ENCODE assay signal across 13 cellular contexts in the genomic region with DNA sequence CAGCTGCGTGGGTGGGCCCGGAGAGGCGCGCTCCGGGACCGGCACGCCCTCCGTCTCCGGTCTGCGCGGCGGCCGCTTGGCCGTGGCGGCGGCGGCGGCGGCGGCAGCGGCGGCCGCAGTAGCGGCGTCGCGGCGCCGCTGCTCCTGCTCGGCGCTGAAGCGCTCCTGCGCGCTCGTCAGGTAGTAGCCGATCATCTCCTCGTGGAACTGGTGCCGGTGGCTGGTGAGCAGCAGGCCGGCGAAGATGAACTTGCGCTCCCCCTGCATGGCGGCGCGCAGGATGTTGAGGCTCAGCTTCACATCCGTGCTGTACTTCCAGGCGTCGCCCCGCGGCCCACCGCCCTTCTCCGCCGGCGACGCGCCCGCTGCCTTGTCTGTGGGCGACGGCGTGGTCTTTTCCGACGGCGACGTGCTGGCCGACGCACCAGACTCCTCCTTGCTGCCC.
A peak's percentile ranks its signal among the peaks of the same experiment; 100 is the strongest.
DNase-seq lines count a peak whose midpoint lies in the region; ATAC-seq and TF ChIP-seq lines count a peak whose summit lies in the region.
"Had no signal": no experiment of that assay in that cellular context is flagged by ENCODE, and none has a peak within 500 bp of the region (broad histone marks: within the 10 kb centered on the region; RNA-seq: fewer than 3 reads in every experiment).

No MANE protein-coding gene starts in this region.

- H3K9me3 ChIP-seq in testis (no peaks in the 10 kb centered on the region), hepatocyte (ENCODE audit: low read depth) (no peaks in the 10 kb centered on the region)

- H3K4me3 ChIP-seq in testis (peak overlapping the region; percentile 6 to 46), hepatocyte (no peak overlapping the region)

- peak overlapping the region; percentile 87 for H3K4me3 Mint-ChIP-seq in activated T-helper 2 cell treated with anti-CD3 and anti-CD28 coated beads, Interferon-gamma antibody, Interleukin-2, Interleukin-4, amounts not matched to agents 10 μg/mL and 5 μg/mL and 100 μg/mL, durations not matched to agents 14 hours and 24 hours and 36 hours (ENCODE audit: low read depth)
- H3K4me3 Mint-ChIP-seq in immature natural killer cell (peak overlapping the region; percentile 77 to 87 (median 84)), MCF 10A (ENCODE audit: unreplicated experiment) (no peak overlapping the region)
- H3K4me3 Mint-ChIP-seq: HFFc6 had no signal

- peaks cover 46% of the 10 kb centered on the region for H3K36me3 Mint-ChIP-seq in activated T-helper 2 cell treated with anti-CD3 and anti-CD28 coated beads, Interferon-gamma antibody, Interleukin-2, Interleukin-4, amounts not matched to agents 10 μg/mL and 5 μg/mL and 100 μg/mL, durations not matched to agents 14 hours and 24 hours and 36 hours (ENCODE audit: low read depth)
- H3K36me3 Mint-ChIP-seq in immature natural killer cell (peaks cover 0 to 5% (median 0%) of the 10 kb centered on the region in 3 donors), MCF 10A (ENCODE audit: insufficient read depth, unreplicated experiment) (no peaks in the 10 kb centered on the region)

- H3K9me2 ChIP-seq in hepatocyte (replicated peaks; ENCODE audit: insufficient read depth), result no peaks in the 10 kb centered on the region

- no peaks in the 10 kb centered on the region for H3K27me3 Mint-ChIP-seq in activated T-helper 2 cell treated with anti-CD3 and anti-CD28 coated beads, Interferon-gamma antibody, Interleukin-2, Interleukin-4, amounts not matched to agents 10 μg/mL and 5 μg/mL and 100 μg/mL, durations not matched to agents 14 hours and 24 hours and 36 hours (ENCODE audit: low read depth)
- peaks cover 6 to 16% (median 7%) of the 10 kb centered on the region in 3 donors for H3K27me3 Mint-ChIP-seq in immature natural killer cell (ENCODE audit: low read depth in 3 of 3)
- no peaks in the 10 kb centered on the region for H3K27me3 Mint-ChIP-seq in MCF 10A (ENCODE audit: insufficient read depth, unreplicated experiment)

- TF ChIP-seq POLR2A in testis (IDR thresholded peaks at IDR 0.05), result no peak

- CTCF ChIA-PET in MCF 10A (lab: Yijun Ruan, JAX), result interaction anchor here (0.5 to 0.6 kb wide), 2 partner anchors 42 to 44 kb away, joined by 3 to 4 read pairs; no protein-coding TSS in a partner anchor

- H3K27ac Mint-ChIP-seq in activated T-helper 2 cell treated with anti-CD3 and anti-CD28 coated beads, Interferon-gamma antibody, Interleukin-2, Interleukin-4, amounts not matched to agents 10 μg/mL and 5 μg/mL and 100 μg/mL, durations not matched to agents 14 hours and 24 hours and 36 hours, result peak overlapping the region; percentile 90
- H3K27ac Mint-ChIP-seq in immature natural killer cell (peak overlapping the region; percentile 59 to 86 (median 83)), MCF 10A (ENCODE audit: low read depth, unreplicated experiment) (no peak overlapping the region)
- H3K27ac Mint-ChIP-seq: HFFc6 had no signal

- DNase-seq in activated CD4-positive, CD25-positive, alpha-beta regulatory T cell (lab: John Stamatoyannopoulos, UW), result no peak
- DNase-seq in activated T-helper 2 cell treated with anti-CD3 and anti-CD28 coated beads, Interferon-gamma antibody, Interleukin-2, Interleukin-4, amounts not matched to agents 10 μg/mL and 5 μg/mL and 100 μg/mL, durations not matched to agents 14 hours and 24 hours and 36 hours (ENCODE audit: low spot score), result peak; percentile 27
- DNase-seq in immature natural killer cell (peak; percentile 16 to 46 (median 35)), testis (peak; percentile 23), NCI-H2029 treated with DMSO at 0.1 percent for 48 hours (lab: John Stamatoyannopoulos, UW) (no peak), hepatocyte (ENCODE audit: low spot score) (no peak), MCF 10A (ENCODE audit: unreplicated experiment) (no peak)
- DNase-seq: effector CD8-positive, alpha-beta T cell; HFFc6; NCI-H187; occipital lobe had no signal

- no peak overlapping the region for H3K4me2 ChIP-seq in hepatocyte

- H3K4me1 ChIP-seq in testis, result peaks cover 32% of the 10 kb centered on the region
- H3K4me1 ChIP-seq in hepatocyte (ENCODE audit: insufficient read depth), result no peaks in the 10 kb centered on the region

- peak; percentile 6 to 10 for ATAC-seq in activated CD4-positive, CD25-positive, alpha-beta regulatory T cell treated with anti-CD3 and anti-CD28 coated beads, Interleukin-2, amount 50 U/mL, for 24 hours

- H4K20me1 ChIP-seq in hepatocyte (ENCODE audit: insufficient read depth, poor library complexity, severe bottlenecking), result no peaks in the 10 kb centered on the region

- H3K9me3 Mint-ChIP-seq in activated T-helper 2 cell treated with anti-CD3 and anti-CD28 coated beads, Interferon-gamma antibody, Interleukin-2, Interleukin-4, amounts not matched to agents 10 μg/mL and 5 μg/mL and 100 μg/mL, durations not matched to agents 14 hours and 24 hours and 36 hours, result no peaks in the 10 kb centered on the region
- H3K9me3 Mint-ChIP-seq in immature natural killer cell (no peaks in the 10 kb centered on the region), MCF 10A (ENCODE audit: unreplicated experiment) (no peaks in the 10 kb centered on the region)

- TF ChIP-seq CTCF in testis (IDR thresholded peaks at IDR 0.05) (no peak), hepatocyte (IDR thresholded peaks at IDR 0.05; ENCODE audit: poor library complexity) (no peak), MCF 10A (IDR thresholded peaks at IDR 0.05; ENCODE audit: unreplicated experiment) (no peak)

- H3K27ac ChIP-seq in testis (no peak overlapping the region), hepatocyte (no peak overlapping the region)
- H3K27ac ChIP-seq: 22Rv1 had no signal

- H3K36me3 ChIP-seq in testis (ENCODE audit: low read depth, missing control alignments), result no peaks in the 10 kb centered on the region
- no peaks in the 10 kb centered on the region for H3K36me3 ChIP-seq in hepatocyte (replicated peaks; ENCODE audit: insufficient read depth, low read depth)

- intact Hi-C loops in activated T-helper 2 cell treated with anti-CD3 and anti-CD28 coated beads, Interferon-gamma antibody, Interleukin-2, Interleukin-4, amounts not matched to agents 10 μg/mL and 5 μg/mL and 100 μg/mL, durations not matched to agents 14 hours and 24 hours and 36 hours (cut with micrococcal nuclease), result loop anchor here (1.0 to 10.0 kb wide), 2 partner anchors 11 to 489 kb away; partner anchors contain the start of gene MTMR10
- intact Hi-C loops in testis (cut with DNase I; ENCODE audit: low total_unique reads), result loop anchor here (10.0 kb wide), 2 partner anchors 89 to 489 kb away; partner anchors contain the start of gene MTMR10
- intact Hi-C loops in MCF 10A (cut with micrococcal nuclease), result no loop called here

- H3K4me1 Mint-ChIP-seq in activated T-helper 2 cell treated with anti-CD3 and anti-CD28 coated beads, Interferon-gamma antibody, Interleukin-2, Interleukin-4, amounts not matched to agents 10 μg/mL and 5 μg/mL and 100 μg/mL, durations not matched to agents 14 hours and 24 hours and 36 hours (ENCODE audit: low read depth), result peaks cover 59% of the 10 kb centered on the region
- H3K4me1 Mint-ChIP-seq in immature natural killer cell (peaks cover 56 to 68% of the 10 kb centered on the region in 2 donors), MCF 10A (ENCODE audit: insufficient read depth, unreplicated experiment) (peaks cover 13% of the 10 kb centered on the region)

- H2AFZ ChIP-seq in hepatocyte, result no peak overlapping the region

- H3K27me3 ChIP-seq in testis (no peaks in the 10 kb centered on the region), hepatocyte (peaks cover 56% of the 10 kb centered on the region)

- no peaks in the 10 kb centered on the region for H3K79me2 ChIP-seq in hepatocyte

- WGBS in testis, 2 donors, result 42% methylated on average over 50 of the region's 65 CpGs; no CpG with 5 or more reads in 1 of the 2 donors
- WGBS in hepatocyte (ENCODE audit: low lambda C conversion rate, missing lambda C conversion rate), result 56% methylated on average over 54 of the region's 65 CpGs

- POLR2A ChIA-PET in MCF 10A (lab: Yijun Ruan, JAX), result no interaction called here

- BruUV-seq in MCF 10A (replicated peaks; lab: Mats Ljungman, UMichigan), result no TSS peak

Comparison
In these comparisons a context has a peak if more than half of its experiments do, and no peak if none do; other contexts are left out.
1. DNase-seq: peak in activated T-helper 2 cell treated with anti-CD3 and anti-CD28 coated beads, Interferon-gamma antibody, Interleukin-2, Interleukin-4, amounts not matched to agents 10 μg/mL and 5 μg/mL and 100 μg/mL, durations not matched to agents 14 hours and 24 hours and 36 hours (single experiment), immature natural killer cell (3 of 3) and testis (single experiment); none in activated CD4-positive, CD25-positive, alpha-beta regulatory T cell (0 of 4), NCI-H2029 treated with DMSO at 0.1 percent for 48 hours (single experiment), hepatocyte (single experiment) and MCF 10A (single experiment).